Comparison of ENCODE assay signal across 9 cellular contexts in genomic region chr5:179836225-179837019, GRCh38. TPM values are rescaled to one million over a fixed set of nuclear protein-coding genes. Genes with fewer than 3 reads are reported as not detected.
A peak's percentile ranks its signal among the peaks of the same experiment; 100 is the strongest.
DNase-seq lines count a peak whose midpoint lies in the region; TF ChIP-seq lines count a peak whose summit lies in the region.
"Had no signal": no experiment of that assay in that cellular context is flagged by ENCODE, and none has a peak within 500 bp of the region (broad histone marks: within the 10 kb centered on the region; RNA-seq: fewer than 3 reads in every experiment).

No MANE protein-coding gene starts in this region.

- 69% methylated on average over 15 of the region's 19 CpGs for WGBS in esophagus muscularis mucosa

- H3K4me3 Mint-ChIP-seq in MCF 10A (ENCODE audit: unreplicated experiment), result no peak overlapping the region

- no peaks in the 10 kb centered on the region for H3K9me3 Mint-ChIP-seq in MCF 10A (ENCODE audit: unreplicated experiment)

- H3K4me1 ChIP-seq in breast epithelium, result no peaks in the 10 kb centered on the region
- peaks cover 6 to 30% (median 19%) of the 10 kb centered on the region in 4 donors for H3K4me1 ChIP-seq in esophagus muscularis mucosa

- POLR2A ChIA-PET in MCF 10A (lab: Yijun Ruan, JAX), result interaction anchor here (0.6 to 2.4 kb wide), 7 partner anchors 8 to 93 kb away, joined by 3 to 12 read pairs (median 4); partner anchors contain the start of gene SQSTM1

- TF ChIP-seq CTCF in MCF 10A (IDR thresholded peaks at IDR 0.05; ENCODE audit: unreplicated experiment) (no peak), breast epithelium (IDR thresholded peaks at IDR 0.05) (no peak), esophagus muscularis mucosa (IDR thresholded peaks at IDR 0.05) (no peak)

- TF ChIP-seq EP300 in esophagus muscularis mucosa (IDR thresholded peaks at IDR 0.05), result no peak

- no peaks in the 10 kb centered on the region for H3K27me3 ChIP-seq in breast epithelium
- no peaks in the 10 kb centered on the region for H3K27me3 ChIP-seq in esophagus muscularis mucosa

- TF ChIP-seq POLR2A in breast epithelium (IDR thresholded peaks at IDR 0.05), result no peak
- no peak for TF ChIP-seq POLR2A in esophagus muscularis mucosa (IDR thresholded peaks at IDR 0.05; ENCODE audit: low read depth)

- H3K27ac Mint-ChIP-seq in MCF 10A (ENCODE audit: low read depth, unreplicated experiment), result peak overlapping the region; percentile 63

- H3K36me3 ChIP-seq in breast epithelium (peaks cover 24% of the 10 kb centered on the region), esophagus muscularis mucosa (peaks cover 65 to 96% (median 91%) of the 10 kb centered on the region in 4 donors)

- H3K9me3 ChIP-seq in breast epithelium (no peaks in the 10 kb centered on the region), esophagus muscularis mucosa (no peaks in the 10 kb centered on the region)

- H3K27me3 Mint-ChIP-seq in MCF 10A (ENCODE audit: insufficient read depth, unreplicated experiment), result no peaks in the 10 kb centered on the region

- no peak for DNase-seq in MCF 10A (ENCODE audit: unreplicated experiment)
- no peak for DNase-seq in breast epithelium (ENCODE audit: low spot score in 2 of 2)
- DNase-seq in activated CD4-positive, alpha-beta T cell treated with anti-CD3 and anti-CD28 coated beads for 1 hour, result peak; percentile 45
- DNase-seq in esophagus muscularis mucosa (ENCODE audit: extremely low spot score), result no peak
- DNase-seq in stimulated activated CD4-positive, alpha-beta T cell treated with anti-CD3 and anti-CD28 coated beads, Interleukin-15, amount 100 ng/mL, for 48 hours (ENCODE audit: low read depth in 2 of 2), result peak; percentile 23 to 31
- no peak for DNase-seq in NCI-H2196 (lab: John Stamatoyannopoulos, UW; ENCODE audit: unreplicated experiment)
- no peak for DNase-seq in foreskin melanocyte
- DNase-seq in NCI-H82 (lab: John Stamatoyannopoulos, UW), result no peak

- peaks cover 99% of the 10 kb centered on the region for H3K36me3 Mint-ChIP-seq in MCF 10A (ENCODE audit: insufficient read depth, unreplicated experiment)

- TSS peak; percentile 84 for BruUV-seq in MCF 10A (replicated peaks; lab: Mats Ljungman, UMichigan)

- peak overlapping the region in 1 of 2 donors; percentile 32 for H3K27ac ChIP-seq in breast epithelium
- H3K27ac ChIP-seq in esophagus muscularis mucosa (replicated peaks in 1 of 4), result peak overlapping the region; percentile 23 to 55 (median 33)
- H3K27ac ChIP-seq: C4-2B had no signal

- intact Hi-C loops in MCF 10A (cut with micrococcal nuclease), result no loop called here
- intact Hi-C loops in breast epithelium (cut with DNase I; ENCODE audit: low total_unique reads), result no loop called here
- intact Hi-C loops in esophagus muscularis mucosa (cut with DNase I), result no loop called here

- CTCF ChIA-PET in MCF 10A (lab: Yijun Ruan, JAX), result no interaction called here

- no peak overlapping the region for H3K4me3 ChIP-seq in breast epithelium
- no peak overlapping the region for H3K4me3 ChIP-seq in esophagus muscularis mucosa

- no peaks in the 10 kb centered on the region for H3K4me1 Mint-ChIP-seq in MCF 10A (ENCODE audit: insufficient read depth, unreplicated experiment)

RNA-seq across cellular contexts. Expression of gene SQSTM1, which starts 15.7 kb away (rescaled TPM):
- total RNA-seq in MCF 10A (2022) (612 and 1,251 TPM in 2 replicates), breast epithelium (100 to 1,000 TPM; 407 to 695 (median 462) TPM), esophagus muscularis mucosa (100 to 1,000 TPM; 333 to 453 (median 392) TPM)

RNA-seq across cellular contexts. Expression of gene MRNIP, which starts 22.2 kb away (rescaled TPM):
- total RNA-seq in MCF 10A (2022) (40.3 and 42.8 TPM in 2 replicates), breast epithelium (10 to 100 TPM; 32.3 to 67.2 (median 48.8) TPM), esophagus muscularis mucosa (10 to 100 TPM; 21.2 to 34.2 (median 23.3) TPM)

RNA-seq across cellular contexts. Expression of gene MGAT4B, which starts 29.8 kb away (rescaled TPM):
- 153 and 198 TPM in 2 replicates for total RNA-seq in MCF 10A (2022)
- 10 to 100 TPM; 43.0 to 73.7 (median 54.6) TPM for total RNA-seq in breast epithelium
- 10 to 100 TPM; 47.1 to 70.6 (median 59.2) TPM for total RNA-seq in esophagus muscularis mucosa

RNA-seq across cellular contexts. Expression of gene LTC4S, which starts 42.6 kb away (rescaled TPM):
- total RNA-seq in MCF 10A (2022) (2.1 and 2.2 TPM in 2 replicates), breast epithelium (1 to 10 TPM; 3.8 to 8.8 (median 6.7) TPM), esophagus muscularis mucosa (10 to 100 TPM in 3 of 4 donors, 1 to 10 TPM in 1; 7.9 to 15.2 (median 12.8) TPM)

Comparison
In these comparisons a context has a peak if more than half of its experiments do, and no peak if none do; other contexts are left out.
1. DNase-seq: peak in activated CD4-positive, alpha-beta T cell treated with anti-CD3 and anti-CD28 coated beads for 1 hour (single experiment) and stimulated activated CD4-positive, alpha-beta T cell treated with anti-CD3 and anti-CD28 coated beads, Interleukin-15, amount 100 ng/mL, for 48 hours (2 of 2); none in MCF 10A (single experiment), breast epithelium (0 of 2), esophagus muscularis mucosa (single experiment), NCI-H2196 (single experiment), foreskin melanocyte (single experiment) and NCI-H82 (single experiment).